Comparison of ENCODE assay signal across 33 cellular contexts in genomic region chr6:45985026-45985425, GRCh38. TPM values are rescaled to one million over a fixed set of nuclear protein-coding genes. Genes with fewer than 3 reads are reported as not detected.
"Had no signal": no experiment of that assay in that cellular context is flagged by ENCODE, and none has a peak within 500 bp of the region (broad histone marks: within the 10 kb centered on the region; RNA-seq: fewer than 3 reads in every experiment).

No MANE protein-coding gene starts in this region.

- H3K4me3 Mint-ChIP-seq: activated CD4-positive, alpha-beta T cell treated with anti-CD3 and anti-CD28 coated beads for 36 hours; activated CD4-positive, alpha-beta T cell treated with anti-CD3 and anti-CD28 coated beads, Interleukin-2, amount 10 ng/mL, durations not matched to agents 7 days and 5 days; activated CD8-positive, alpha-beta T cell treated with anti-CD3 and anti-CD28 coated beads, Interleukin-2, amount 10 ng/mL, durations not matched to agents 7 days and 5 days; activated naive CD4-positive, alpha-beta T cell treated with anti-CD3 and anti-CD28 coated beads for 36 hours; activated T-cell treated with anti-CD3 and anti-CD28 coated beads, Interleukin-2, amount 50 U/mL, for 24 hours; brain; T-helper 1 cell treated with Interleukin-12 subunit alpha and Interleukin-12 subunit beta and Interleukin-4 antibody, amounts not matched to agents 30 μg/mL and 1 μg/mL, for 36 hours; T-helper 2 cell treated with Interferon-gamma antibody and Interleukin-4, amounts not matched to agents 5 μg/mL and 100 μg/mL, for 36 hours; WTC11 had no signal

- H3K36me3 ChIP-seq: adrenal gland, SJSA1 had no signal

- H3K27ac Mint-ChIP-seq: activated CD4-positive, alpha-beta T cell treated with anti-CD3 and anti-CD28 coated beads for 36 hours; activated CD4-positive, alpha-beta T cell treated with anti-CD3 and anti-CD28 coated beads, Interleukin-2, amount 10 ng/mL, durations not matched to agents 7 days and 5 days; activated CD8-positive, alpha-beta T cell treated with anti-CD3 and anti-CD28 coated beads, Interleukin-2, amount 10 ng/mL, durations not matched to agents 7 days and 5 days; activated naive CD4-positive, alpha-beta T cell treated with anti-CD3 and anti-CD28 coated beads for 36 hours; activated naive CD4-positive, alpha-beta T cell treated with anti-CD3 and anti-CD28 coated beads, Interleukin-2, amount 50 U/mL, for 72 hours; activated T-cell treated with anti-CD3 and anti-CD28 coated beads, Interleukin-2, amount 50 U/mL, for 24 hours; brain; T-helper 1 cell treated with Interleukin-12 subunit alpha and Interleukin-12 subunit beta and Interleukin-4 antibody, amounts not matched to agents 30 μg/mL and 1 μg/mL, for 36 hours; T-helper 2 cell treated with Interferon-gamma antibody and Interleukin-4, amounts not matched to agents 5 μg/mL and 100 μg/mL, for 36 hours; WTC11 had no signal

- H3K9me3 ChIP-seq: adrenal gland, SJSA1, SK-N-SH had no signal

- H3K9me3 Mint-ChIP-seq: activated CD4-positive, alpha-beta T cell treated with anti-CD3 and anti-CD28 coated beads, Interleukin-2, amount 10 ng/mL, durations not matched to agents 7 days and 5 days; T-helper 1 cell treated with Interleukin-12 subunit alpha and Interleukin-12 subunit beta and Interleukin-4 antibody, amounts not matched to agents 30 μg/mL and 1 μg/mL, for 36 hours; T-helper 2 cell treated with Interferon-gamma antibody and Interleukin-4, amounts not matched to agents 5 μg/mL and 100 μg/mL, for 36 hours; WTC11 had no signal

- H3K4me1 Mint-ChIP-seq: activated CD4-positive, alpha-beta T cell treated with anti-CD3 and anti-CD28 coated beads for 36 hours; activated CD4-positive, alpha-beta T cell treated with anti-CD3 and anti-CD28 coated beads, Interleukin-2, amount 10 ng/mL, durations not matched to agents 7 days and 5 days; brain; WTC11 had no signal

- H3K36me3 Mint-ChIP-seq: activated naive CD4-positive, alpha-beta T cell treated with anti-CD3 and anti-CD28 coated beads, Interleukin-2, amount 50 U/mL, for 72 hours; brain; WTC11 had no signal

- H3K27me3 ChIP-seq: adrenal gland, SJSA1 had no signal

- H3K4me1 ChIP-seq: adrenal gland had no signal

- H3K27me3 Mint-ChIP-seq: activated CD4-positive, alpha-beta T cell treated with anti-CD3 and anti-CD28 coated beads for 36 hours; activated CD4-positive, alpha-beta T cell treated with anti-CD3 and anti-CD28 coated beads, Interleukin-2, amount 10 ng/mL, durations not matched to agents 7 days and 5 days; activated T-cell treated with anti-CD3 and anti-CD28 coated beads, Interleukin-2, amount 50 U/mL, for 24 hours had no signal

- H3K27ac ChIP-seq: adrenal gland, PC-9, SJSA1 had no signal

- DNase-seq: activated CD4-positive, alpha-beta T cell treated with anti-CD3 and anti-CD28 coated beads for 36 hours; activated CD4-positive, alpha-beta T cell treated with anti-CD3 and anti-CD28 coated beads, Interleukin-2, amount 10 ng/mL, durations not matched to agents 7 days and 5 days; activated CD4-positive, alpha-beta T cell treated with anti-CD3 and anti-CD28 coated beads, Interleukin-2, amount 50 U/mL, for 48 hours; activated CD8-positive, alpha-beta T cell treated with anti-CD3 and anti-CD28 coated beads, Interleukin-2, amount 10 ng/mL, durations not matched to agents 7 days and 5 days; activated gamma-delta T cell treated with Interleukin-2 at 50 U/mL for 16 hours; activated naive CD4-positive, alpha-beta T cell treated with anti-CD3 and anti-CD28 coated beads for 36 hours; activated T-cell treated with anti-CD3 and anti-CD28 coated beads, Interleukin-2, amount 50 U/mL, for 24 hours; adrenal gland; anterior cingulate cortex; IMR-90; Karpas-422; NCI-H1048; NCI-H1436 treated with DMSO at 0.1 percent for 48 hours; NCI-H1694 treated with DMSO at 0.1 percent for 48 hours; NCI-H2029; NCI-H345; NCI-H524 treated with DMSO at 0.1 percent for 48 hours; NCI-H748 treated with DMSO at 0.1 percent for 48 hours; NK-92 treated with Interleukin-12 subunit alpha and Interleukin-12 subunit beta, amount 100 ng/mL, for 24 hours; PC-9; SHP77 treated with DMSO at 0.1 percent for 48 hours; SK-N-SH had no signal

- H3K4me3 ChIP-seq: adrenal gland, K562, PC-9, SJSA1 had no signal

- ATAC-seq: activated CD4-positive, alpha-beta T cell treated with anti-CD3 and anti-CD28 coated beads for 36 hours; activated CD4-positive, CD25-positive, alpha-beta regulatory T cell treated with anti-CD3 and anti-CD28 coated beads, Interleukin-2, amount 50 U/mL, for 24 hours; activated CD8-positive, alpha-beta T cell treated with anti-CD3 and anti-CD28 coated beads, Interleukin-2, amount 10 ng/mL, durations not matched to agents 7 days and 5 days; activated naive CD4-positive, alpha-beta T cell treated with anti-CD3 and anti-CD28 coated beads, Interleukin-2, amount 50 U/mL, for 72 hours; K562; WTC11 had no signal

RNA-seq across cellular contexts. Expression of gene CLIC5, which starts 30.6 kb away (rescaled TPM):
- total RNA-seq: bronchial epithelial cell, IMR-90, MCF 10A, NCI-H460 had no signal
- polyA plus RNA-seq: IMR-90, K562 had no signal
